In the genomic region with DNA sequence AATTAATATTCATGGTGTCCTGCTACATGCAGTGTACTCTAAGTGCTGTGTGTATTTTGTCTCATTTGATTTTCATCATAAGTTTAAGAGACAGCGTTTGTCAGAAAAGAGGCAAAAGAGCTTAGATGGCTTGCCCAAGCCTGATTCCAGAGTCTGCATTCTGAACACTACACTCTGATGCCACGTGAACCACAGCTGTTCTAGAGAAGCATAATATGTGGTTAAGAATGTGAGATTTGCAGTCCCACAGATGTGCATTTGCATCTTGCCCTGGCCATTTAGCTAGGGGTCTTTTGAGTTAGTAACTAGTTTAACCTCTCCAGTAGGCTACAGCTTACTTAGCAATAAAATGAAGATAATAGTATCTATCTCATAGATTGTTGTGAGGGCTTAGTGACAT, we compare ENCODE assay signal across 14 cellular contexts. TPM values are rescaled to one million over a fixed set of nuclear protein-coding genes. Genes with fewer than 3 reads are reported as not detected.
DNase-seq lines count a peak whose midpoint lies in the region; ATAC-seq and TF ChIP-seq lines count a peak whose summit lies in the region.
"Had no signal": no experiment of that assay in that cellular context is flagged by ENCODE, and none has a peak within 500 bp of the region (broad histone marks: within the 10 kb centered on the region; RNA-seq: fewer than 3 reads in every experiment).

No MANE protein-coding gene starts in this region.

- 0 out of 2 replicates have a peak, but pooled peaks cover 5% of the 10 kb centered on the region for H3F3A ChIP-seq in GM23248 (ENCODE audit: insufficient read depth)

- no peak overlapping the region for H4K8ac ChIP-seq in mesendoderm (ENCODE audit: low read depth, low read length)

- H3K56ac ChIP-seq in mesendoderm (ENCODE audit: low read length): no peak overlapping the region

- H3K4me1 ChIP-seq in GM23248 (ENCODE audit: insufficient read depth) (peaks cover 7% of the 10 kb centered on the region), foreskin keratinocyte (peaks cover 13% of the 10 kb centered on the region), mesendoderm (ENCODE audit: control insufficient read depth, low read depth, low read length) (no peaks in the 10 kb centered on the region)

- H4K5ac ChIP-seq in mesendoderm (ENCODE audit: low read length): no peak overlapping the region

- H2BK120ac ChIP-seq in mesendoderm (ENCODE audit: low read depth, low read length): no peak overlapping the region

- 60 to 67% methylated on average over 2 of the region's 2 CpGs for WGBS in GM23248 (ENCODE audit: low coverage in 1 of 2, low lambda C conversion rate in 2 of 2, missing lambda C conversion rate in 2 of 2), 2 experiments
- no CpG with 5 or more reads among the region's 2 CpGs for WGBS in mesendoderm (ENCODE audit: extremely low coverage, insufficient coverage, low lambda C conversion rate)

- TF ChIP-seq CTCF in foreskin keratinocyte (conservative IDR thresholded peaks at IDR 0.05): no peak

- H2BK5ac ChIP-seq in mesendoderm (ENCODE audit: low read length): no peak overlapping the region

- no peaks in the 10 kb centered on the region for H3K79me2 ChIP-seq in GM23248 (ENCODE audit: insufficient read depth)
- H3K79me2 ChIP-seq in mesendoderm (ENCODE audit: control insufficient read depth, insufficient read depth, low read length): no peaks in the 10 kb centered on the region

- 0 out of 2 replicates have a peak overlapping the region, but pooled peaks have one; percentile 56 for H2AFZ ChIP-seq in GM23248

- H3K4me2 ChIP-seq in GM23248 (ENCODE audit: unreplicated experiment): no peak overlapping the region
- no peak overlapping the region for H3K4me2 ChIP-seq in mesendoderm (ENCODE audit: low read length)

- no peaks in the 10 kb centered on the region for H4K20me1 ChIP-seq in GM23248 (ENCODE audit: insufficient read depth)

- H3K9me3 ChIP-seq in GM23248 (ENCODE audit: low read depth): no peaks in the 10 kb centered on the region
- H3K9me3 ChIP-seq: sigmoid colon, uterus had no signal

- in situ Hi-C loops in GM23248 (cut with MboI): no loop called here

- no peak overlapping the region for H3K18ac ChIP-seq in mesendoderm (ENCODE audit: low read length)

- H3K27ac ChIP-seq in GM23248 (no peak overlapping the region), foreskin keratinocyte (no peak overlapping the region), mesendoderm (ENCODE audit: low read depth, low read length) (no peak overlapping the region)

- no peak overlapping the region for H3K23ac ChIP-seq in mesendoderm (ENCODE audit: low read length)

- peak; percentile 29 for DNase-seq in GM23248
- peak; percentile 36 for DNase-seq in left kidney (ENCODE audit: low read depth, low spot score)
- no peak for DNase-seq in retina
- DNase-seq in foreskin keratinocyte: no peak
- no peak for DNase-seq in NCI-H1092 treated with DMSO at 0.1 percent for 48 hours (lab: John Stamatoyannopoulos, UW)
- DNase-seq in mesendoderm: no peak
- DNase-seq: activated CD8-positive, alpha-beta memory T cell treated with anti-CD3 and anti-CD28 coated beads, Interleukin-2, amount 50 U/mL, for 48 hours; CD4-positive, alpha-beta memory T cell; NCI-H1417; sigmoid colon; T1000; uterus had no signal

- H3K9ac ChIP-seq in GM23248: no peak overlapping the region
- H3K9ac ChIP-seq in mesendoderm (ENCODE audit: low read length): no peak overlapping the region

- ATAC-seq in GM18867 (IDR thresholded peaks at IDR 0.05; ENCODE audit: unreplicated experiment) (peak; percentile 95), HG03521 (IDR thresholded peaks at IDR 0.05; ENCODE audit: unreplicated experiment) (peak; percentile 83), foreskin keratinocyte (no peak)

- H3K4me3 ChIP-seq in GM23248 (no peak overlapping the region), mesendoderm (ENCODE audit: low read length) (no peak overlapping the region)
- H3K4me3 ChIP-seq: sigmoid colon, uterus had no signal

- no peak overlapping the region for H2AK5ac ChIP-seq in mesendoderm (ENCODE audit: low read length)

- H2BK15ac ChIP-seq in mesendoderm (replicated peaks; ENCODE audit: low read depth): no peak overlapping the region

- no peaks in the 10 kb centered on the region for H3K9me2 ChIP-seq in GM23248 (ENCODE audit: insufficient read depth)

- H3K36me3 ChIP-seq in GM23248 (ENCODE audit: low read depth) (no peaks in the 10 kb centered on the region), mesendoderm (ENCODE audit: control insufficient read depth, insufficient read depth, low read length) (no peaks in the 10 kb centered on the region)
- H3K36me3 ChIP-seq: sigmoid colon, uterus had no signal

- H3K27me3 ChIP-seq in GM23248 (replicated peaks; ENCODE audit: insufficient read depth) (no peaks in the 10 kb centered on the region), foreskin keratinocyte (no peaks in the 10 kb centered on the region), mesendoderm (ENCODE audit: insufficient read depth, low read length, poor library complexity) (no peaks in the 10 kb centered on the region)
- H3K27me3 ChIP-seq: sigmoid colon, uterus had no signal

- no peak overlapping the region for H3K4ac ChIP-seq in mesendoderm (ENCODE audit: low read depth, low read length)

- no peaks in the 10 kb centered on the region for H3K79me1 ChIP-seq in mesendoderm (ENCODE audit: low read length)

RNA-seq across cellular contexts. Expression of gene GADD45A, which starts 9.2 kb away (rescaled TPM):
- total RNA-seq in GM23248 (2014; rRNA removed; shearing (Covaris generic)): 59.4 and 72.8 TPM in 2 replicates
- polyA plus RNA-seq in GM23248 (2016; fragmentation: Nextera tagmentation; extraction: Ambion mirVana) (111 and 115 TPM in 2 replicates), foreskin keratinocyte (115 and 131 TPM in 2 replicates)
- 99.9 and 107 TPM in 2 replicates for total RNA-seq in foreskin keratinocyte
- 33.2 TPM for polyA plus RNA-seq in mesendoderm (2013, experiment 1 of 2)
- polyA plus RNA-seq in mesendoderm (2013, experiment 2 of 2): 33.5 TPM

Comparison
In these comparisons a context has a peak if more than half of its experiments do, and no peak if none do; other contexts are left out.
1. DNase-seq: peak in GM23248 (single experiment) and left kidney (single experiment); none in retina (single experiment), foreskin keratinocyte (0 of 2), NCI-H1092 treated with DMSO at 0.1 percent for 48 hours (single experiment) and mesendoderm (single experiment).